In the genomic region with DNA sequence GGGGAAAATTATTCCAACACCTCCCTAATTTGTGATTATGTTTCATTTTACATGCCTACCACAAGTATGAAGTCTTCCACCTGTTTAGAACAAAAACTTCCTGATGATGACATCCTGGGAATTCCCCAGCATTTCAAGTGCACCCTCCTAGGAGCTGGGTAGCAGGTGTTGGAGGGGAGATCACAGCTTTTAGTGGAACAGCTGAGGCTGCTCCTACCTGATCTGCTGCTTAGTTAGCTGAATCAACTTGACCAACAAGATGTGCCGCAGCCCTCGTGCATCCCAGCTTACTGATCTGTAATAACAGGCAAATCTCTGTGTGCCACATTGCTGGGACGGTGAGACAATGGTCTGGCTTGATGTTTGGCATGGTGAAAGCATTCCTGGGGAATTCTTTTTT, we compare ENCODE assay signal across 1 cellular context.
TF ChIP-seq lines count a peak whose summit lies in the region.

No MANE protein-coding gene starts in this region.

TF ChIP-seq in IMR-90, 13 proteins besides CTCF, POLR2A, EP300 and RAD21 (continued from another document):
- TF ChIP-seq, protein P1, sequence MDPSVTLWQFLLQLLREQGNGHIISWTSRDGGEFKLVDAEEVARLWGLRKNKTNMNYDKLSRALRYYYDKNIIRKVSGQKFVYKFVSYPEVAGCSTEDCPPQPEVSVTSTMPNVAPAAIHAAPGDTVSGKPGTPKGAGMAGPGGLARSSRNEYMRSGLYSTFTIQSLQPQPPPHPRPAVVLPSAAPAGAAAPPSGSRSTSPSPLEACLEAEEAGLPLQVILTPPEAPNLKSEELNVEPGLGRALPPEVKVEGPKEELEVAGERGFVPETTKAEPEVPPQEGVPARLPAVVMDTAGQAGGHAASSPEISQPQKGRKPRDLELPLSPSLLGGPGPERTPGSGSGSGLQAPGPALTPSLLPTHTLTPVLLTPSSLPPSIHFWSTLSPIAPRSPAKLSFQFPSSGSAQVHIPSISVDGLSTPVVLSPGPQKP (IDR thresholded peaks at IDR 0.05; ENCODE audit: borderline replicate concordance, low read depth, low read length) = no peak
- TF ChIP-seq CEBPB (IDR thresholded peaks at IDR 0.05; ENCODE audit: low read depth, low read length) (no peak), MXI1 (IDR thresholded peaks at IDR 0.05; ENCODE audit: borderline replicate concordance, low read depth, low read length) (no peak), FOS (IDR thresholded peaks at IDR 0.05; ENCODE audit: low read depth, low read length) (no peak)
